23 cellular contexts compared by ENCODE assay signal in genomic region chr6:40753939-40754448, GRCh38.
"Had no signal": no experiment of that assay in that cellular context is flagged by ENCODE, and none has a peak within 500 bp of the region (broad histone marks: within the 10 kb centered on the region; RNA-seq: fewer than 3 reads in every experiment).

No MANE protein-coding gene starts in this region.

- H2AFZ ChIP-seq: parathyroid adenoma had no signal

- H3K4me1 Mint-ChIP-seq: natural killer cell; neural crest cell; stimulated activated effector memory CD8-positive, alpha-beta T cell treated with anti-CD3 and anti-CD28 coated beads, Interleukin-12 subunit alpha, Interleukin-12 subunit beta, amount 100 ng/mL, for 72 hours had no signal

- H3K4me3 Mint-ChIP-seq: natural killer cell; neural crest cell; stimulated activated effector memory CD8-positive, alpha-beta T cell treated with anti-CD3 and anti-CD28 coated beads, Interleukin-12 subunit alpha, Interleukin-12 subunit beta, amount 100 ng/mL, for 72 hours; type B pancreatic cell had no signal

- H3K4me3 ChIP-seq: coronary artery, gastroesophageal sphincter, lower lobe of right lung, sigmoid colon, tibial artery had no signal

- H3K9me3 Mint-ChIP-seq: natural killer cell; neural crest cell; stimulated activated effector memory CD8-positive, alpha-beta T cell treated with anti-CD3 and anti-CD28 coated beads, Interleukin-12 subunit alpha, Interleukin-12 subunit beta, amount 100 ng/mL, for 72 hours; type B pancreatic cell had no signal

- DNase-seq: dermis blood vessel endothelial cell; effector memory CD4-positive, alpha-beta T cell; erythroblast; hypothalamus; left ventricle myocardium superior; lower lobe of right lung; natural killer cell; sigmoid colon; stimulated activated CD4-positive, alpha-beta T cell treated with anti-CD3 and anti-CD28 coated beads, Interleukin-2, amount 100 ng/mL, for 24 hours; stimulated activated CD4-positive, alpha-beta T cell treated with anti-CD3 and anti-CD28 coated beads, Interleukin-4, amount 100 ng/mL, for 24 hours; stimulated activated naive CD4-positive, alpha-beta T cell treated with Interleukin-2 at 50 U/mL for 16 hours; stomach; substantia nigra; testis; tibial artery had no signal

- H3K9me3 ChIP-seq: gastroesophageal sphincter, lower lobe of right lung, sigmoid colon, stomach, testis, tibial artery had no signal

- H3K36me3 ChIP-seq: gastroesophageal sphincter, lower lobe of right lung, sigmoid colon, stomach, tibial artery had no signal

- H3K4me1 ChIP-seq: lower lobe of right lung, parathyroid adenoma, testis, tibial artery had no signal

- H3K27ac ChIP-seq: coronary artery, gastroesophageal sphincter, lower lobe of right lung, parathyroid adenoma, testis, tibial artery had no signal

- H3K79me2 ChIP-seq: parathyroid adenoma had no signal

- FAIRE-seq: keratinocyte had no signal

- H3K27me3 ChIP-seq: testis had no signal

- H3K9ac ChIP-seq: parathyroid adenoma had no signal

- H3K27ac Mint-ChIP-seq: natural killer cell; progenitor cell of endocrine pancreas; stimulated activated effector memory CD8-positive, alpha-beta T cell treated with anti-CD3 and anti-CD28 coated beads, Interleukin-12 subunit alpha, Interleukin-12 subunit beta, amount 100 ng/mL, for 72 hours; type B pancreatic cell had no signal

- H3K36me3 Mint-ChIP-seq: natural killer cell; stimulated activated effector memory CD8-positive, alpha-beta T cell treated with anti-CD3 and anti-CD28 coated beads, Interleukin-12 subunit alpha, Interleukin-12 subunit beta, amount 100 ng/mL, for 72 hours; type B pancreatic cell had no signal

- ATAC-seq: gastroesophageal sphincter; left ventricle myocardium superior; lower lobe of right lung; natural killer cell; stimulated activated effector memory CD8-positive, alpha-beta T cell treated with anti-CD3 and anti-CD28 coated beads, Interleukin-12 subunit alpha, Interleukin-12 subunit beta, amount 100 ng/mL, for 72 hours had no signal
